Comparison of ENCODE assay signal across 7 cellular contexts in the genomic region with DNA sequence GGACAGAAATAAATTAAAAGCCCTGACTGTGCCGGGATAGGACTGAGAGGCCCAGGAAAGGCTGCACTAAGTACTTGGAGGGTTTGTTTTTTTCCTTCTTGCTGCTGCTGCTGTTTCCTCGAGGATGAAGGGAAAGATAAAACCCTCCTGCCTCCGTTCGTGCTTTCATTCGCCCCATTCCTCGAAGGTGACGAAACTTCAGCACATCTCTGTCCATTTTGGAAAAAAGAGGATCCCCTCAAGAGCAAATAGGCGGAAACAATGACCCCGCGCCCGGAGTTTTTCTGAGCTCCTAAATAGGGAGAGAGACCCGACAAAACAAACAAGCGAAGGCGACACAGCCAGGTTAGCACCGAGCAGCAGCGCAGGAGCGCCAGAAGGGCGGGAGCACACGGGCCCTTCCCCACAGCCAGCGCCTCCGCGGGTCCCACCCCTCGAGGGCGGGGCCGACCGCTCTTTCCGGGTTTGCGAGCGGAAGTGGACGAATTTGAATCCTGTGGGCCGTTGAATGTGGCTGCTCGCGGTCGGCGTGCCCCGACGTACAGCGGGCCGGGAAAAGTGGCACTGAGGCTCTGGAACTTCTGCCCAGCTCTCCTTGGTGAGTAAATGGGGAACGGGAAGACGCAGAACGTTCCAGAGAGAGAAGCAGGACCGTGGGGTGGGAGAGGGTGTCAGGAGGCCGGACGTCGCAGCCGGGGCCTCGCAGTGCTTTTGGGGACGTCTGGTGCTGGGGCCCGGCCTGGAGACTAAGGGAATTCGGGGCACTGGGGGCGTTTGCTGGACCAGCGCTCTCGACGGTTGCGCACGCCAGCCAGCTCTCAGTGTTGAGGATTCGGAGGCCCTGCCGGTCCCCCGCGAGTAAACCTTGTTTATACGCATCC.
DNase-seq lines count a peak whose midpoint lies in the region; ATAC-seq and TF ChIP-seq lines count a peak whose summit lies in the region.

Gene G2E3 (plus strand): TSS at position 484 of the 881 bp plus-strand sequence. CDS start 21,922 bp downstream, outside the sequence.

- peak; percentile 85 for TF ChIP-seq POLR2A in GM18505 (IDR thresholded peaks at IDR 0.05; ENCODE audit: borderline replicate concordance, extremely low read depth, insufficient read depth, insufficient read length)

- DNase-seq in NCI-H1694 treated with DMSO at 0.1 percent for 48 hours (lab: John Stamatoyannopoulos, UW) (peak; percentile 62), T-helper 9 cell (peak; percentile 75), astrocyte of the hippocampus (ENCODE audit: low read depth, low spot score) (peak; percentile 94), hippocampal formation (lab: John Stamatoyannopoulos, UW) (peak; percentile 73 to 78), retinal pigment epithelial cell (ENCODE audit: low read depth) (peak; percentile 52)

- peak within 1 kb of the TSS; percentile 94 for H3K4me3 ChIP-seq in retinal pigment epithelial cell (ENCODE audit: low read length)

- ATAC-seq in GM18505 (IDR thresholded peaks at IDR 0.05; ENCODE audit: unreplicated experiment) (peak; percentile 99), HG02938 (IDR thresholded peaks at IDR 0.05; ENCODE audit: unreplicated experiment) (peak; percentile 92)

- TF ChIP-seq CTCF in retinal pigment epithelial cell (conservative IDR thresholded peaks at IDR 0.05; ENCODE audit: low read depth, low read length) = no peak

Comparison
In these comparisons a context has a peak if more than half of its experiments do, and no peak if none do; other contexts are left out.
1. Peak in every context shown above with its lines: DNase-seq, ATAC-seq and H3K4me3 ChIP-seq.